In genomic region chr15:83282859-83283812, GRCh38 we compare ENCODE assay signal across 7 cellular contexts. TPM values are rescaled to one million over a fixed set of nuclear protein-coding genes. Genes with fewer than 3 reads are reported as not detected.
DNase-seq lines count a peak whose midpoint lies in the region; ATAC-seq and TF ChIP-seq lines count a peak whose summit lies in the region.

No MANE protein-coding gene starts in this region.

- no peaks in the 10 kb centered on the region for H3K9me3 Mint-ChIP-seq in stimulated activated effector memory CD8-positive, alpha-beta T cell treated with anti-CD3 and anti-CD28 coated beads, Interleukin-12 subunit alpha, Interleukin-12 subunit beta, amount 100 ng/mL, for 72 hours

- no peak for ATAC-seq in stimulated activated effector memory CD8-positive, alpha-beta T cell treated with anti-CD3 and anti-CD28 coated beads, Interleukin-12 subunit alpha, Interleukin-12 subunit beta, amount 100 ng/mL, for 72 hours
- no peak for ATAC-seq in HG03135 (IDR thresholded peaks at IDR 0.05; ENCODE audit: unreplicated experiment)

- H3K4me3 Mint-ChIP-seq in stimulated activated effector memory CD8-positive, alpha-beta T cell treated with anti-CD3 and anti-CD28 coated beads, Interleukin-12 subunit alpha, Interleukin-12 subunit beta, amount 100 ng/mL, for 72 hours: peak overlapping the region; percentile 40

- no peak overlapping the region for H3K27ac Mint-ChIP-seq in stimulated activated effector memory CD8-positive, alpha-beta T cell treated with anti-CD3 and anti-CD28 coated beads, Interleukin-12 subunit alpha, Interleukin-12 subunit beta, amount 100 ng/mL, for 72 hours

- H3K4me1 Mint-ChIP-seq in stimulated activated effector memory CD8-positive, alpha-beta T cell treated with anti-CD3 and anti-CD28 coated beads, Interleukin-12 subunit alpha, Interleukin-12 subunit beta, amount 100 ng/mL, for 72 hours: no peaks in the 10 kb centered on the region

- H3K36me3 Mint-ChIP-seq in stimulated activated effector memory CD8-positive, alpha-beta T cell treated with anti-CD3 and anti-CD28 coated beads, Interleukin-12 subunit alpha, Interleukin-12 subunit beta, amount 100 ng/mL, for 72 hours: no peaks in the 10 kb centered on the region

- H3K4me3 ChIP-seq in HFF-Myc (replicated peaks; ENCODE audit: low read depth, low read length) (peak overlapping the region; percentile 61), iPS-11a (ENCODE audit: low read depth, low read length) (peak overlapping the region; percentile 37)

- no peak for DNase-seq in HFF-Myc (ENCODE audit: extremely low read depth, low read depth)
- peak; percentile 73 for DNase-seq in amniotic epithelial cell (ENCODE audit: low read depth)
- DNase-seq in stimulated activated effector memory CD8-positive, alpha-beta T cell treated with anti-CD3 and anti-CD28 coated beads, Interleukin-12 subunit alpha, Interleukin-12 subunit beta, amount 100 ng/mL, for 72 hours (ENCODE audit: low spot score in 2 of 2): no peak
- no peak for DNase-seq in NCI-H345 (lab: John Stamatoyannopoulos, UW)
- no peak for DNase-seq in mesenteric fat pad (ENCODE audit: low spot score)

- no peak for TF ChIP-seq CTCF in HFF-Myc (IDR thresholded peaks at IDR 0.05; ENCODE audit: low read depth, low read length, missing control alignments)

RNA-seq across cellular contexts. Expression of gene BNC1, which starts 1.3 kb away (rescaled TPM):
- 0.42 TPM for total RNA-seq in mesenteric fat pad
